10 cellular contexts compared by ENCODE assay signal in genomic region chr14:80496090-80496489, GRCh38.
"Had no signal": no experiment of that assay in that cellular context is flagged by ENCODE, and none has a peak within 500 bp of the region (broad histone marks: within the 10 kb centered on the region; RNA-seq: fewer than 3 reads in every experiment).

No MANE protein-coding gene starts in this region.

- FAIRE-seq: H54 had no signal

- H3K9ac ChIP-seq: GM23248 had no signal

- H3K36me3 ChIP-seq: HAP-1 had no signal

- H2AFZ ChIP-seq: GM23248, GM23338 had no signal

- H3K4me1 ChIP-seq: HAP-1 had no signal

- H3K4me3 ChIP-seq: GM23248, GM23338, HAP-1 had no signal

- DNase-seq: GM23248, GOT3, H7, H9, HCEC 1CT, HFFc6 had no signal

- H3K4me2 ChIP-seq: GM23338 had no signal

- H3K27ac ChIP-seq: GM23248 had no signal

- H3K9me3 ChIP-seq: HAP-1 had no signal

- ATAC-seq: GM23338, HCT116 had no signal
